Comparison of ENCODE assay signal across 13 cellular contexts in the genomic region with DNA sequence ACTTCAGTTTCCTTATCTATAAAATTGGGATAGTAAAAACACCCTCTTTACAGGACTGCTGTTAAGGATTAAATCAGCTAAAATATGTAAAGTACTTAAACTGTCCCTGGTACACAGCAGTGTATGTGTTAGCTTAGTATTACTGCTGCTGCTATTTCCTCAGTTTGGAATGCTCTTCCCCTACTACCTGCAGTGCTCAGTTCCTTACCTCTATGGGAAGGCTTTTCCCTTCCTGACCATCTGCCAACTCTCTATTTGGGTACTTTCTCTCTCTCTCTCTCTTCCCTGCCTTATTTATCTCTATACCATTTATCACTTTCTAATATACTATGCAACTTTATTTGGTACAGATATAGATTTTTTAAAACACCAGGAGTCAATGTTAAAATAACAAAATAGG.
"Had no signal": no experiment of that assay in that cellular context is flagged by ENCODE, and none has a peak within 500 bp of the region (broad histone marks: within the 10 kb centered on the region; RNA-seq: fewer than 3 reads in every experiment).

No MANE protein-coding gene starts in this region.

- ATAC-seq: activated CD4-positive, alpha-beta T cell treated with anti-CD3 and anti-CD28 coated beads for 36 hours; activated naive CD4-positive, alpha-beta T cell treated with anti-CD3 and anti-CD28 coated beads, Interleukin-2, amount 50 U/mL, for 72 hours had no signal

- H3K36me3 Mint-ChIP-seq: activated naive CD4-positive, alpha-beta T cell treated with anti-CD3 and anti-CD28 coated beads, Interleukin-2, amount 50 U/mL, for 72 hours had no signal

- H3K4me1 ChIP-seq: uterus had no signal

- H3K4me3 Mint-ChIP-seq: activated CD4-positive, alpha-beta T cell treated with anti-CD3 and anti-CD28 coated beads for 36 hours had no signal

- H3K36me3 ChIP-seq: uterus had no signal

- H3K27me3 ChIP-seq: brain microvascular endothelial cell, esophagus squamous epithelium, uterus had no signal

- H3K9me3 ChIP-seq: esophagus squamous epithelium, uterus had no signal

- H3K27ac Mint-ChIP-seq: activated CD4-positive, alpha-beta T cell treated with anti-CD3 and anti-CD28 coated beads for 36 hours had no signal

- DNase-seq: activated CD4-positive, alpha-beta T cell treated with anti-CD3 and anti-CD28 coated beads for 36 hours; activated CD8-positive, alpha-beta memory T cell treated with anti-CD3 and anti-CD28 coated beads for 24 hours; activated effector memory CD4-positive, alpha-beta T cell treated with anti-CD3 and anti-CD28 coated beads, Interleukin-2, amount 50 U/mL, for 16 hours; brain microvascular endothelial cell; esophagus squamous epithelium; foreskin fibroblast; mesenchymal stem cell; stimulated activated CD4-positive, alpha-beta T cell treated with anti-CD3 and anti-CD28 coated beads, Interleukin-15, amount 100 ng/mL, for 24 hours; stimulated activated CD4-positive, alpha-beta T cell treated with anti-CD3 and anti-CD28 coated beads, Interleukin-4, amount 100 ng/mL, for 24 hours; uterus had no signal

- H3K4me3 ChIP-seq: esophagus squamous epithelium, uterus had no signal

- H3K9me3 Mint-ChIP-seq: activated naive CD4-positive, alpha-beta T cell treated with anti-CD3 and anti-CD28 coated beads, Interleukin-2, amount 50 U/mL, for 72 hours had no signal

- H3K27ac ChIP-seq: brain microvascular endothelial cell, esophagus squamous epithelium, parathyroid adenoma, uterus, VCaP had no signal
